ENCODE assay signal across 16 cellular contexts in genomic region chr19:19534556-19535265, GRCh38.
"Had no signal": no experiment of that assay in that cellular context is flagged by ENCODE, and none has a peak within 500 bp of the region (broad histone marks: within the 10 kb centered on the region; RNA-seq: fewer than 3 reads in every experiment).

No MANE protein-coding gene starts in this region.

- H3K9me3 Mint-ChIP-seq: activated CD4-positive, alpha-beta T cell treated with anti-CD3 and anti-CD28 coated beads, Interleukin-2, amount 10 ng/mL, durations not matched to agents 24 days and 14 days; activated T-helper 1 cell treated with anti-CD3 and anti-CD28 coated beads, Interleukin-12 subunit alpha, Interleukin-12 subunit beta, Interleukin-2, Interleukin-4 antibody, amounts not matched to agents 30 ng/mL and 10 ng/mL and 1 ng/mL, durations not matched to agents 14 hours and 24 hours and 36 hours; endodermal cell; neural progenitor cell had no signal

- H3K27ac Mint-ChIP-seq: activated CD4-positive, alpha-beta T cell treated with anti-CD3 and anti-CD28 coated beads, Interleukin-2, amount 10 ng/mL, durations not matched to agents 24 days and 14 days; activated T-helper 1 cell treated with anti-CD3 and anti-CD28 coated beads, Interleukin-12 subunit alpha, Interleukin-12 subunit beta, Interleukin-2, Interleukin-4 antibody, amounts not matched to agents 30 ng/mL and 10 ng/mL and 1 ng/mL, durations not matched to agents 14 hours and 24 hours and 36 hours; endodermal cell; neural progenitor cell had no signal

- H3K9me3 ChIP-seq: gastroesophageal sphincter, left lung, stomach, thoracic aorta had no signal

- H3K4me3 ChIP-seq: gastroesophageal sphincter, left lung, neural progenitor cell, stomach, thoracic aorta had no signal

- H3K4me1 ChIP-seq: neural progenitor cell had no signal

- H3K4me3 Mint-ChIP-seq: activated CD4-positive, alpha-beta T cell treated with anti-CD3 and anti-CD28 coated beads, Interleukin-2, amount 10 ng/mL, durations not matched to agents 24 days and 14 days; activated T-helper 1 cell treated with anti-CD3 and anti-CD28 coated beads, Interleukin-12 subunit alpha, Interleukin-12 subunit beta, Interleukin-2, Interleukin-4 antibody, amounts not matched to agents 30 ng/mL and 10 ng/mL and 1 ng/mL, durations not matched to agents 14 hours and 24 hours and 36 hours; endodermal cell; neural progenitor cell had no signal

- H3K27ac ChIP-seq: gastroesophageal sphincter, left lung, neural progenitor cell, parathyroid adenoma, stomach, thoracic aorta had no signal

- DNase-seq: activated CD4-positive, alpha-beta T cell treated with anti-CD3 and anti-CD28 coated beads, Interleukin-2, amount 10 ng/mL, durations not matched to agents 24 days and 14 days; activated CD4-positive, CD25-positive, alpha-beta regulatory T cell; activated CD8-positive, alpha-beta memory T cell treated with anti-CD3 and anti-CD28 coated beads, Interleukin-2, amount 50 U/mL, for 48 hours; activated naive CD4-positive, alpha-beta T cell; aorta; endodermal cell; left lung; mammary epithelial cell; stimulated activated CD4-positive, alpha-beta T cell treated with anti-CD3 and anti-CD28 coated beads, Interleukin-12 subunit alpha, Interleukin-12 subunit beta, amount 100 ng/mL, for 4 hours; stimulated activated CD4-positive, alpha-beta T cell treated with anti-CD3 and anti-CD28 coated beads, Interleukin-2, amount 100 ng/mL, for 24 hours; stomach had no signal

- ATAC-seq: gastroesophageal sphincter, left lung had no signal

- H3K36me3 ChIP-seq: neural progenitor cell, thoracic aorta had no signal
